9 cellular contexts compared by ENCODE assay signal in the genomic region with DNA sequence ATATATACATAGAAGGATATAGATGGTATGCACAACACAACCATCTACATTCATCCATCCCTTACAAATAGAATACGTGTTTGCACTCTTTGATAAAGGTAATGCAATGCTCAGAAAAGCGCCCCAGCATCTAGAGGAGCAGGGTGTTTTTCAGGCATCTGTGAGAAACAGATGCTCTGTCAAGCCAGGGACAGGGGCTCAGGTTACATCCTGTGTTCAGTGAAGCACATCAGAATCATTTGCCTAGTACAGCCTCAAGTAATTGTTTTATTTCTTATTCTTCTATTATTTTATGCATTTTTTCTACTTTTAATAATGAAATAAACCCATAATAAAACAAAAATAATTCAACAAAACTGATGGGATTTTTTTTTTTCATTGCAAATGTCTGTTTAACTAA. TPM values are rescaled to one million over a fixed set of nuclear protein-coding genes. Genes with fewer than 3 reads are reported as not detected.
DNase-seq lines count a peak whose midpoint lies in the region; ATAC-seq, FAIRE-seq and TF ChIP-seq lines count a peak whose summit lies in the region.
"Had no signal": no experiment of that assay in that cellular context is flagged by ENCODE, and none has a peak within 500 bp of the region (broad histone marks: within the 10 kb centered on the region; RNA-seq: fewer than 3 reads in every experiment).

No MANE protein-coding gene starts in this region.

- no peak for TF ChIP-seq CTCF in GM13976 (IDR thresholded peaks at IDR 0.05; ENCODE audit: borderline replicate concordance, control extremely low read depth, extremely low read depth, insufficient read depth, missing control alignments)
- no peak for TF ChIP-seq CTCF in GM12878 (IDR thresholded peaks at IDR 0.05 in 2 of 3, conservative IDR thresholded peaks at IDR 0.05 in 1 of 3; ENCODE audit: control insufficient read depth in 2 of 3, extremely low read depth in 1 of 3, insufficient read depth in 1 of 3, low read depth in 3 of 3, low read length in 3 of 3)
- no peak for TF ChIP-seq CTCF in right lobe of liver (IDR thresholded peaks at IDR 0.05)

- H3K27me3 ChIP-seq in GM12878 (replicated peaks in 1 of 2; ENCODE audit: control insufficient read depth in 2 of 2, insufficient read depth in 2 of 2, low read length in 1 of 2) (no peaks in the 10 kb centered on the region), small intestine (ENCODE audit: control insufficient read depth in 2 of 2, insufficient read depth in 2 of 2, low read length in 2 of 2) (no peaks in the 10 kb centered on the region), right lobe of liver (no peaks in the 10 kb centered on the region)

- SMC1A ChIA-PET in GM12878 (lab: Charles Lee; ENCODE audit: uncharacterized antibody, unreplicated experiment) = no interaction called here

- whole genome bisulfite sequencing in GM12878 (ENCODE audit: insufficient coverage, insufficient replicate concordance, low lambda C conversion rate, missing lambda C conversion rate) = 41% methylated on average over 2 of the region's 2 CpGs
- WGBS in small intestine, 3 donors = 51 to 79% (median 78%) methylated on average over 2 of the region's 2 CpGs
- 41% methylated on average over 2 of the region's 2 CpGs for WGBS in right lobe of liver (ENCODE audit: insufficient coverage, low coverage, low lambda C conversion rate, missing lambda C conversion rate)

- intact Hi-C loops in GM12878 (cut with micrococcal nuclease; ENCODE audit: unreplicated experiment) (no loop called here), posterior vena cava (cut with DNase I) (no loop called here), right lobe of liver (cut with DNase I) (no loop called here)

- in situ Hi-C loops in GM13976 (cut with MboI; ENCODE audit: low sequenced_read_pairs, unreplicated experiment) = no loop called here
- in situ Hi-C loops in GM12878 (cut with MboI) = no loop called here

- no peaks in the 10 kb centered on the region for H4K20me1 ChIP-seq in GM12878 (ENCODE audit: control insufficient read depth, insufficient read depth)

- no peak for TF ChIP-seq POLR2A in GM12878 (IDR thresholded peaks at IDR 0.05; ENCODE audit: low read depth, low read length)
- TF ChIP-seq POLR2A in right lobe of liver (IDR thresholded peaks at IDR 0.05) = no peak

- H3K27ac ChIP-seq in GM12878 (ENCODE audit: control insufficient read depth, insufficient read depth) (no peak overlapping the region), small intestine (ENCODE audit: low read depth in 1 of 2, low read length in 1 of 2) (no peak overlapping the region), right lobe of liver (no peak overlapping the region)

- no peak overlapping the region for H2AFZ ChIP-seq in GM12878 (ENCODE audit: control insufficient read depth, low read depth, low read length)

- RAD21 ChIA-PET in GM12878 (lab: Charles Lee; ENCODE audit: unreplicated experiment) = no interaction called here

- peak; percentile 44 for DNase-seq in GM13976 (ENCODE audit: low spot score)
- peak; percentile 67 for DNase-seq in LHCN-M2 (ENCODE audit: low read depth)
- DNase-seq in GM12878 (ENCODE audit: low read depth, low spot score) = no peak
- DNase-seq in HPDE6-E6E7 (ENCODE audit: extremely low spot score) = no peak
- DNase-seq in small intestine = no peak
- no peak for DNase-seq in posterior vena cava (ENCODE audit: low spot score)
- DNase-seq in right lobe of liver = no peak
- DNase-seq: activated CD4-positive, alpha-beta T cell treated with anti-CD3 and anti-CD28 coated beads, Interleukin-2, amount 50 U/mL, for 48 hours had no signal

- POLR2A ChIA-PET in GM12878 (lab: Charles Lee) = no interaction called here

- no peak overlapping the region for H3K4me2 ChIP-seq in GM12878 (ENCODE audit: control insufficient read depth, insufficient read depth)

- H3K36me3 ChIP-seq in GM12878 (ENCODE audit: control insufficient read depth in 2 of 2, insufficient read depth in 2 of 2, low read length in 1 of 2) (no peaks in the 10 kb centered on the region), small intestine (ENCODE audit: control insufficient read depth in 2 of 2, insufficient read depth in 2 of 2, low read length in 2 of 2) (no peaks in the 10 kb centered on the region), right lobe of liver (no peaks in the 10 kb centered on the region)

- no peaks in the 10 kb centered on the region for H3K9me3 ChIP-seq in GM12878 (replicated peaks; ENCODE audit: control insufficient read depth, insufficient read depth, low read length)
- H3K9me3 ChIP-seq in small intestine (ENCODE audit: control insufficient read depth, low read depth) = no peaks in the 10 kb centered on the region
- no peaks in the 10 kb centered on the region for H3K9me3 ChIP-seq in right lobe of liver

- TF ChIP-seq RAD21 in GM12878 (IDR thresholded peaks at IDR 0.05; ENCODE audit: insufficient read depth, low read depth, low read length) = no peak

- no peak overlapping the region for H3K9ac ChIP-seq in GM12878 (ENCODE audit: control insufficient read depth, insufficient read depth, low read length)

- peak; percentile 93 for ATAC-seq in GM21619 (IDR thresholded peaks at IDR 0.05; ENCODE audit: unreplicated experiment)
- peak; percentile 93 for ATAC-seq in GM12878
- no peak for ATAC-seq in right lobe of liver

- H3K4me1 ChIP-seq in GM12878 (ENCODE audit: control insufficient read depth, insufficient read depth, low read length) (peaks cover 8% of the 10 kb centered on the region), small intestine (ENCODE audit: control insufficient read depth in 2 of 2, insufficient read depth in 1 of 2, low read depth in 1 of 2, low read length in 1 of 2) (no peaks in the 10 kb centered on the region), right lobe of liver (no peaks in the 10 kb centered on the region)

- CTCF ChIA-PET in GM12878 (lab: Yijun Ruan, JAX) = no interaction called here

- FAIRE-seq in GM12878 (lab: Jason Lieb, UNC) (peak; percentile 76), small intestine (lab: Jason Lieb, UNC) (no peak)

- no peaks in the 10 kb centered on the region for H3K79me2 ChIP-seq in GM12878 (ENCODE audit: control insufficient read depth, insufficient read depth, low read length)

- TF ChIP-seq EP300 in GM12878 (IDR thresholded peaks at IDR 0.05; ENCODE audit: borderline replicate concordance in 1 of 2, control insufficient read depth in 1 of 2, low read depth in 2 of 2, low read length in 2 of 2) = no peak

- no TSS peak for BruUV-seq in GM12878 (replicated peaks; lab: Mats Ljungman, UMichigan)

- H3K4me3 ChIP-seq in GM12878 (no peak overlapping the region), small intestine (ENCODE audit: low read depth in 1 of 2, low read length in 2 of 2) (no peak overlapping the region), right lobe of liver (no peak overlapping the region)

TF ChIP-seq in GM12878, 131 proteins besides CTCF, POLR2A, EP300 and RAD21 (continues in another document):
- TF ChIP-seq ESRRA (IDR thresholded peaks at IDR 0.05; ENCODE audit: low read length) (no peak), PAX8 (IDR thresholded peaks at IDR 0.05) (no peak), SIX5 (IDR thresholded peaks at IDR 0.05; ENCODE audit: low read depth, low read length, severe bottlenecking) (no peak), CBX3 (IDR thresholded peaks at IDR 0.05; ENCODE audit: borderline replicate concordance, low read depth) (no peak), IRF5 (IDR thresholded peaks at IDR 0.05; ENCODE audit: borderline replicate concordance) (no peak), HSF1 (IDR thresholded peaks at IDR 0.05; ENCODE audit: low read depth, low read length) (no peak), CHD2 (IDR thresholded peaks at IDR 0.05; ENCODE audit: borderline replicate concordance, low read depth, low read length) (no peak)

RNA-seq across cellular contexts. Expression of gene HIF1A, which starts 50.5 kb away (rescaled TPM):
- total RNA-seq in LHCN-M2 (2014; rRNA removed) = 918 and 1,000 TPM in 2 replicates
- polyA plus RNA-seq in LHCN-M2 (2012) = 299 TPM
- total RNA-seq in GM12878 (2013; cell fraction: nucleolus; rRNA removed) = 247 and 270 TPM in 2 replicates
- 89.4 and 91.4 TPM in 2 replicates for total RNA-seq in GM12878 (2014; rRNA removed)
- total RNA-seq in GM12878 (2014; rRNA removed; fragmentation: Illumina TruSeq; extraction: Trizol) = 90.7 and 91.9 TPM in 2 replicates
- total RNA-seq in GM12878 (2021) = 80.7 and 84.4 TPM in 2 replicates
- polyA plus RNA-seq in GM12878 (2011; ENCODE audit: low read depth) = 22.3 TPM
- polyA plus RNA-seq in GM12878 (2011; rRNA removed) = 97.0 and 107 TPM in 2 replicates
- 37.8 and 42.2 TPM in 2 replicates for polyA plus RNA-seq in GM12878 (2011; cell fraction: cytosol; rRNA removed)
- 38.9 and 57.4 TPM in 2 replicates for polyA plus RNA-seq in GM12878 (2011; cell fraction: nucleus; rRNA removed)
- 32.0 and 35.6 TPM in 2 replicates for polyA plus RNA-seq in GM12878 (2012)
- polyA plus RNA-seq in GM12878 (2014; fragmentation: Illumina TruSeq; extraction: Trizol) = 83.3 and 103 TPM in 2 replicates
- polyA plus RNA-seq in GM12878 (2014; fragmentation: Nextera tagmentation; extraction: Ambion mirVana) = 10 to 100 TPM; 18.3 to 22.3 TPM
- 51.9 and 65.7 TPM in 2 replicates for polyA plus RNA-seq in GM12878 (2014; rRNA removed)
- polyA plus RNA-seq in GM12878 (2016; fragmentation: Nextera tagmentation; extraction: Ambion mirVana) = 10 to 100 TPM; 66.7 to 69.9 TPM
- polyA minus RNA-seq in GM12878 (2011; rRNA and poly(A)+ RNA removed) = 55.7 and 109 TPM in 2 replicates
- polyA minus RNA-seq in GM12878 (2011; cell fraction: cytosol; rRNA and poly(A)+ RNA removed) = 47.4 and 47.5 TPM in 2 replicates
- 58.2 and 99.9 TPM in 2 replicates for polyA minus RNA-seq in GM12878 (2011; cell fraction: nucleus; rRNA and poly(A)+ RNA removed)
- polyA plus RNA-seq in small intestine = 10 to 100 TPM; 19.5 to 49.1 (median 21.2) TPM
- total RNA-seq in posterior vena cava = 100 to 1,000 TPM; 131 to 187 TPM
- 100 to 1,000 TPM in 1 of 6 experiments, 10 to 100 TPM in 5; 15.9 to 117 (median 31.9) TPM for total RNA-seq in right lobe of liver

Comparison
In these comparisons a context has a peak if more than half of its experiments do, and no peak if none do; other contexts are left out.
1. DNase-seq: peak in GM13976 (single experiment) and LHCN-M2 (single experiment); none in GM12878 (single experiment), HPDE6-E6E7 (single experiment), small intestine (single experiment), posterior vena cava (single experiment) and right lobe of liver (0 of 3).
2. ATAC-seq: peak in GM21619 (single experiment) and GM12878 (single experiment); none in right lobe of liver (0 of 4).